ENCODE assay signal across 2 cellular contexts in the genomic region with DNA sequence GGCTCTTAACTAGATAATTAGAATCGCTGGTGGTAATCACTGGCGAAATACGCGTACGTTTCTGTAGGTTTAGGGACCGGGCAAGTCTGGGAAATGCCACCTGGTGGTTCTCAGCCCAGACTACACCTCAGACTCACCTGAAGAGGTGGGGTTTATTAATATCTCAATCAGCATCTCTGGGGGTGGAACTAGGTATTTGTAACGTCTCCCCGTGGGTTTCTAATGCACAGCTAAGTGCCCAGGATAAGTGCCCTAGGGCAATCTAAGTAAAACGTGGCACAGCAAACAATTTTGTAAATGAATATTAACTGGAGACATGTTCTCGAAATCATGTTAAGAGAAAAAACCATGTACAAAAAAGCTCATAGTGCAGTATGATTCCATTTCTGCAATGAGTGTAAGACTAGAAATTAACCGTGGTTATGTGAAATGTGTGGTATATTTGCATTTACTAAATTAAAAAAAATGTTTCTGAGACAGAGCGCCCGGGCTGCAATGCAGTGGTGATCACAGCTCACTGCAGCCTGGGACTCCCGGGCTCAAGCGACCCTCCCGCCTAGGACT.
TF ChIP-seq lines count a peak whose summit lies in the region.

No MANE protein-coding gene starts in this region.

TF ChIP-seq in H1, 55 proteins besides CTCF, POLR2A, EP300 and RAD21:
- 0 out of 4 replicates have a peak, but pooled peaks of 1 of the 2 experiments have one; percentile 44 for TF ChIP-seq SIN3A (conservative IDR thresholded peaks at IDR 0.05 in 1 of 2, IDR thresholded peaks at IDR 0.05 in 1 of 2; ENCODE audit: low read depth in 1 of 2, low read length in 2 of 2)
- TF ChIP-seq JUN (IDR thresholded peaks at IDR 0.05; ENCODE audit: low read depth, low read length): no peak
- TF ChIP-seq TBP (IDR thresholded peaks at IDR 0.05; ENCODE audit: low read depth, low read length): 0 out of 2 replicates have a peak, but pooled peaks have one; percentile 0
TF ChIP-seq in H1: peak in this region for 2.

TF ChIP-seq in GM12891, 5 proteins besides CTCF, POLR2A, EP300 and RAD21 (continued from another document):
- TF ChIP-seq TAF1 (IDR thresholded peaks at IDR 0.05; ENCODE audit: low read depth, low read length): no peak
